1 cellular context compared by ENCODE assay signal in genomic region chr16:556479-557173, GRCh38.
TF ChIP-seq lines count a peak whose summit lies in the region.

No MANE protein-coding gene starts in this region.

TF ChIP-seq in K562, 482 proteins besides CTCF, POLR2A, EP300 and RAD21:
- TF ChIP-seq SRF (CRISPR knock-in tag; IDR thresholded peaks at IDR 0.05), result no peak
- no peak for TF ChIP-seq ZNF354B (CRISPR knock-in tag; IDR thresholded peaks at IDR 0.05)
- TF ChIP-seq NFRKB (IDR thresholded peaks at IDR 0.05; ENCODE audit: low read depth), result no peak
- TF ChIP-seq RBM14 (IDR thresholded peaks at IDR 0.05; ENCODE audit: borderline replicate concordance, insufficient read depth, low read depth, low read length), result no peak
- TF ChIP-seq NR2F6 (CRISPR knock-in tag; IDR thresholded peaks at IDR 0.05), result no peak
- no peak for TF ChIP-seq BRCA1 (IDR thresholded peaks at IDR 0.05)
- TF ChIP-seq BRCA1 (CRISPR knock-in tag; IDR thresholded peaks at IDR 0.05), result no peak
- TF ChIP-seq CHD7 (IDR thresholded peaks at IDR 0.05; ENCODE audit: low read depth, low read length), result no peak
- no peak for TF ChIP-seq GTF2E2 (tag; IDR thresholded peaks at IDR 0.05)
- TF ChIP-seq TCFL5 (CRISPR knock-in tag; conservative IDR thresholded peaks at IDR 0.05), result no peak
- TF ChIP-seq ARID1B (IDR thresholded peaks at IDR 0.05), result no peak
- TF ChIP-seq HNRNPL (IDR thresholded peaks at IDR 0.05; ENCODE audit: low read depth, low read length), result no peak
- no peak for TF ChIP-seq RNF219 (CRISPR knock-in tag; IDR thresholded peaks at IDR 0.05)
- TF ChIP-seq TSHZ1 (CRISPR knock-in tag; IDR thresholded peaks at IDR 0.05), result no peak
- no peak for TF ChIP-seq KAT2B (IDR thresholded peaks at IDR 0.05; ENCODE audit: low read depth, low read length)
- TF ChIP-seq RB1 (IDR thresholded peaks at IDR 0.05; ENCODE audit: low read depth), result no peak
- no peak for TF ChIP-seq ZNF778 (CRISPR knock-in tag; IDR thresholded peaks at IDR 0.05)
- TF ChIP-seq HDAC1 (IDR thresholded peaks at IDR 0.05), result no peak
- no peak for TF ChIP-seq ZNF79 (CRISPR knock-in tag; IDR thresholded peaks at IDR 0.05; ENCODE audit: low read depth)
- no peak for TF ChIP-seq ZNF717 (CRISPR knock-in tag; IDR thresholded peaks at IDR 0.05)
TF ChIP-seq in K562: peak in this region for 0.
